10 cellular contexts compared by ENCODE assay signal in the genomic region with DNA sequence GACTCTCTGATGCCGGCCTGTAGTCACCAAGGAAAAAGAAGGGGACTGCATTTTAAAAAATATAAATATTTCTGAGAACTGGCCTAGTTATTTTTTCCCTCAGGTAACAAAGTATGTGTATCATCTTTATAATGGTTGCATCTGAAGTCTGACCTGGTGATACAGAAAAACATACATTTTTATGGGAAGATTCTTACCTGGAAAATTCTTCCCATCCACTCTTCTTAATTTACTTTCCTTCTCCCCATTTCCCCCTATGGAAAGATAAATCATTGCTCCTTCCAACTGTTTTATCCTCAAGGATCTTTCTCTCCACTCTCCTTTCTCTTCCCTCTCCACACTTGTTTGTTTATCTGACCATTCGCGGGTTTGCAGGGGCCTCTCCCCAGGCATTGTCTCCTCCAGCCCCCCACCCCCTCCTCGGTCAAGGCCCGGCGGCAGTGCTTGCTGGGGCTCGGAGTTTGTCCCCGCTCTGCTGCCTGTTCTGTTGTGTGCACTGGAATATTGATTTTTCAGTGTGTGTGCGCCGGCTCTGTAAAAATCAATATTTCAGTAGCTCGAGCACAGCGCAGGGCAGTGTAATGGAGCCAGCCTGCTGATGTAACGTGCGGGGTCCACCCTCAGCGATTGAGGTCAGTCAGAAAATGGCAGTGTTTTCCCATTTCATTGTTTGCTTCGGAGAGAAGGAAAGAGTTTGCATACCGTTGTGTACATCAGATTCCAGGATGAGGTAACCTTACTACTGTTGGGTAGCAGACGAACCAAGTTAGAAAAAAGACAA.
A peak's percentile ranks its signal among the peaks of the same experiment; 100 is the strongest.
DNase-seq lines count a peak whose midpoint lies in the region; ATAC-seq and TF ChIP-seq lines count a peak whose summit lies in the region.
"Had no signal": no experiment of that assay in that cellular context is flagged by ENCODE, and none has a peak within 500 bp of the region (broad histone marks: within the 10 kb centered on the region; RNA-seq: fewer than 3 reads in every experiment).

No MANE protein-coding gene starts in this region.

- H3K36me3 ChIP-seq in mammary epithelial cell (ENCODE audit: insufficient read depth, low read length) = no peaks in the 10 kb centered on the region
- H3K36me3 ChIP-seq in neural progenitor cell = no peaks in the 10 kb centered on the region
- H3K36me3 ChIP-seq: neutrophil had no signal

- intact Hi-C loops in mammary epithelial cell (cut with micrococcal nuclease) = loop anchor here (5.0 kb wide), 2 partner anchors 110 to 250 kb away; a partner anchor contains a TSS

- H3K9me3 ChIP-seq in mammary epithelial cell (replicated peaks; ENCODE audit: insufficient read depth, low read length) = no peaks in the 10 kb centered on the region
- H3K9me3 ChIP-seq in neural progenitor cell (ENCODE audit: low read depth) = no peaks in the 10 kb centered on the region
- H3K9me3 ChIP-seq: neutrophil had no signal

- BruUV-seq in mammary epithelial cell (replicated peaks; lab: Mats Ljungman, UMichigan) = no TSS peak

- H3K36me3 Mint-ChIP-seq in neural progenitor cell = no peaks in the 10 kb centered on the region

- TF ChIP-seq CTCF in mammary epithelial cell (conservative IDR thresholded peaks at IDR 0.05 in 1 of 2, IDR thresholded peaks at IDR 0.05 in 1 of 2; ENCODE audit: extremely low read depth in 1 of 2, insufficient read depth in 1 of 2, low read depth in 1 of 2, low read length in 2 of 2) (no peak), neural progenitor cell (IDR thresholded peaks at IDR 0.05) (no peak)

- 73% methylated on average over 18 of the region's 18 CpGs for WGBS in mammary epithelial cell (ENCODE audit: low coverage, missing lambda C conversion rate)

- H3F3A ChIP-seq in neural progenitor cell (ENCODE audit: low read depth) = peaks cover 34% of the 10 kb centered on the region

- H3K4me1 ChIP-seq in mammary epithelial cell (ENCODE audit: insufficient read depth, low read length) = peaks cover 16% of the 10 kb centered on the region
- H3K4me1 ChIP-seq in neural progenitor cell = peaks cover 23% of the 10 kb centered on the region

- H3K4me2 ChIP-seq in mammary epithelial cell (ENCODE audit: insufficient read depth, low read depth, low read length) = peak overlapping the region; percentile 99
- peak overlapping the region; percentile 95 for H3K4me2 ChIP-seq in neural progenitor cell

- no peak for ATAC-seq in HG02623 (IDR thresholded peaks at IDR 0.05; ENCODE audit: unreplicated experiment)
- ATAC-seq in GM18519 (IDR thresholded peaks at IDR 0.05; ENCODE audit: low FRiP score, unreplicated experiment) = no peak

- peak overlapping the region; percentile 85 for H3K4me3 Mint-ChIP-seq in neural progenitor cell

- dilution Hi-C loops in mammary epithelial cell (cut with HindIII; ENCODE audit: low sequenced_read_pairs) = no loop called here

- H3K27ac ChIP-seq in mammary epithelial cell (ENCODE audit: insufficient read depth, low read depth, low read length) (no peak overlapping the region), neural progenitor cell (no peak overlapping the region)

- no peaks in the 10 kb centered on the region for H4K20me1 ChIP-seq in mammary epithelial cell (ENCODE audit: insufficient read depth, low read length)
- H4K20me1 ChIP-seq in neural progenitor cell (ENCODE audit: low read depth) = peaks cover 9% of the 10 kb centered on the region

- H3K9ac ChIP-seq in mammary epithelial cell (ENCODE audit: insufficient read depth, low read length) = no peak overlapping the region
- no peak overlapping the region for H3K9ac ChIP-seq in neural progenitor cell

- H3K9me3 Mint-ChIP-seq in neural progenitor cell = peaks cover 4% of the 10 kb centered on the region

- H3K4me3 ChIP-seq in mammary epithelial cell (replicated peaks in 1 of 3; ENCODE audit: insufficient read depth in 1 of 3, low read depth in 2 of 3, low read length in 3 of 3) (peak overlapping the region in 1 of 3 experiments; percentile 77), neural progenitor cell (peak overlapping the region; percentile 61)

- DNase-seq in DMS79 (lab: John Stamatoyannopoulos, UW) (peak; percentile 38), NCI-H146 (lab: John Stamatoyannopoulos, UW) (peak; percentile 99), mammary epithelial cell (no peak), neural progenitor cell (ENCODE audit: low spot score) (no peak), NCI-H82 (lab: John Stamatoyannopoulos, UW) (no peak)
- no peak for DNase-seq in effector CD4-positive, alpha-beta T cell
- DNase-seq: NK-92 treated with Interleukin-12 subunit alpha and Interleukin-12 subunit beta, amount 100 ng/mL, for 24 hours had no signal

- peaks cover 11% of the 10 kb centered on the region for H3K27me3 Mint-ChIP-seq in neural progenitor cell (ENCODE audit: insufficient read depth, low read depth)

- H3K27me3 ChIP-seq in mammary epithelial cell (ENCODE audit: insufficient read depth, low read length) (peaks cover 2% of the 10 kb centered on the region), neural progenitor cell (peaks cover 8% of the 10 kb centered on the region)

- in situ Hi-C loops in mammary epithelial cell (cut with MboI; ENCODE audit: low sequenced_read_pairs in 2 of 2) = no loop called here

- peaks cover 34% of the 10 kb centered on the region for H3K4me1 Mint-ChIP-seq in neural progenitor cell

- H2AFZ ChIP-seq in mammary epithelial cell (ENCODE audit: low read depth, low read length) = peak overlapping the region; percentile 96
- H2AFZ ChIP-seq in neural progenitor cell (replicated peaks) = peak overlapping the region; percentile 90

- CTCF ChIA-PET in mammary epithelial cell (lab: Charles Lee; ENCODE audit: low non-redundant PET) = interaction anchor here (0.5 kb wide), 1 partner anchor 1182 kb away, joined by 3 read pairs; no protein-coding TSS in a partner anchor

- no peak overlapping the region for H3K27ac Mint-ChIP-seq in neural progenitor cell

- H3K79me2 ChIP-seq in mammary epithelial cell (ENCODE audit: insufficient read depth, low read length) = peaks cover 8% of the 10 kb centered on the region
- H3K79me2 ChIP-seq in neural progenitor cell (ENCODE audit: low read depth) = peaks cover 6% of the 10 kb centered on the region

Comparison
In these comparisons a context has a peak if more than half of its experiments do, and no peak if none do; other contexts are left out.
1. DNase-seq: peak in DMS79 (single experiment) and NCI-H146 (single experiment); none in mammary epithelial cell (single experiment), neural progenitor cell (single experiment), effector CD4-positive, alpha-beta T cell (single experiment) and NCI-H82 (single experiment).